ENCODE assay signal across 1 cellular context in the genomic region with DNA sequence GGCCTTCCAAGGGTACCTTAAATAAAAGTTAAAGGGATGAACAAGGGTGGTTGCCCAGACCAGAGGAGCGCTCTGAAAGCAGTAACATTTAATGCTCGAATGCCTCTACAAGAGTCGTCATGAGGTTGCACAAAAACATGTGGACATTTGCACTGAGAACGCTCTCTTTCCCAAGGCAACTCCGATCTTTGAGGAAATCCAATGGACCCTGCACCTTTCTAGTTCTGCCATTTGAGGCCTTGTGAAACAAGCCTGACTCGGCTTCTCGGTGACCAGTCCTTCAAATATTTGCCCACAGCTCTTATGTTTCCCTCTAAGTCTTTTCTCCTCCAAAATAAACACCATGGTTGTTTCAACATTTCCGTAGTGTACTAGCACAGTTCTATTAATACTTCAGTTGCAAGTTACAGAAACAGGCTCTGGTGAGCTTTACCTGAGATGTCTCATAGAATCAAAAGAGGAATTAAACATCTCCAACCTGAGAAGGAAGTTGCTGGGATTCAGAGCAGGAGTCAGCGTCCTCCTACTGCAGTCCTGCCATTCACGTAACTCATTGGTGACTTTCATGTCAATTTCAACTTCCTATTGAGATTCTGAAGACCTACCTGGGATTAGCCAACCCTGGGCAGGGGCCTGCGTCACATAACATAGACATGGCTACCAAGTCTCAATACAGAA.
TF ChIP-seq lines count a peak whose summit lies in the region.

No MANE protein-coding gene starts in this region.

TF ChIP-seq in HepG2, 621 proteins besides CTCF, POLR2A, EP300 and RAD21 (continued from another document and continues in another):
- TF ChIP-seq, protein P1, sequence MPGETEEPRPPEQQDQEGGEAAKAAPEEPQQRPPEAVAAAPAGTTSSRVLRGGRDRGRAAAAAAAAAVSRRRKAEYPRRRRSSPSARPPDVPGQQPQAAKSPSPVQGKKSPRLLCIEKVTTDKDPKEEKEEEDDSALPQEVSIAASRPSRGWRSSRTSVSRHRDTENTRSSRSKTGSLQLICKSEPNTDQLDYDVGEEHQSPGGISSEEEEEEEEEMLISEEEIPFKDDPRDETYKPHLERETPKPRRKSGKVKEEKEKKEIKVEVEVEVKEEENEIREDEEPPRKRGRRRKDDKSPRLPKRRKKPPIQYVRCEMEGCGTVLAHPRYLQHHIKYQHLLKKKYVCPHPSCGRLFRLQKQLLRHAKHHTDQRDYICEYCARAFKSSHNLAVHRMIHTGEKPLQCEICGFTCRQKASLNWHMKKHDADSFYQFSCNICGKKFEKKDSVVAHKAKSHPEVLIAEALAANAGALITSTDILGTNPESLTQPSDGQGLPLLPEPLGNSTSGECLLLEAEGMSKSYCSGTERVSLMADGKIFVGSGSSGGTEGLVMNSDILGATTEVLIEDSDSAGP (CRISPR knock-in tag; IDR thresholded peaks at IDR 0.05; ENCODE audit: borderline replicate concordance), result no peak
- TF ChIP-seq CHCHD3 (CRISPR knock-in tag; IDR thresholded peaks at IDR 0.05), result no peak
- peak; percentile 69 for TF ChIP-seq MED1 (CRISPR knock-in tag; IDR thresholded peaks at IDR 0.05)
- TF ChIP-seq RBM22 (optimal IDR thresholded peaks at IDR 0.05; ENCODE audit: low read length), result no peak
- TF ChIP-seq SNRNP70 (IDR thresholded peaks at IDR 0.05; ENCODE audit: low read depth, low read length), result no peak
- no peak for TF ChIP-seq MXI1 (IDR thresholded peaks at IDR 0.05; ENCODE audit: borderline replicate concordance, low read depth, low read length)
- TF ChIP-seq ETV6 (CRISPR knock-in tag; conservative IDR thresholded peaks at IDR 0.05), result peak; percentile 60; the same call in 1 of the 2 replicates
- no peak for TF ChIP-seq SIN3A (IDR thresholded peaks at IDR 0.05; ENCODE audit: borderline replicate concordance, low read depth, low read length)
- TF ChIP-seq, protein P2, sequence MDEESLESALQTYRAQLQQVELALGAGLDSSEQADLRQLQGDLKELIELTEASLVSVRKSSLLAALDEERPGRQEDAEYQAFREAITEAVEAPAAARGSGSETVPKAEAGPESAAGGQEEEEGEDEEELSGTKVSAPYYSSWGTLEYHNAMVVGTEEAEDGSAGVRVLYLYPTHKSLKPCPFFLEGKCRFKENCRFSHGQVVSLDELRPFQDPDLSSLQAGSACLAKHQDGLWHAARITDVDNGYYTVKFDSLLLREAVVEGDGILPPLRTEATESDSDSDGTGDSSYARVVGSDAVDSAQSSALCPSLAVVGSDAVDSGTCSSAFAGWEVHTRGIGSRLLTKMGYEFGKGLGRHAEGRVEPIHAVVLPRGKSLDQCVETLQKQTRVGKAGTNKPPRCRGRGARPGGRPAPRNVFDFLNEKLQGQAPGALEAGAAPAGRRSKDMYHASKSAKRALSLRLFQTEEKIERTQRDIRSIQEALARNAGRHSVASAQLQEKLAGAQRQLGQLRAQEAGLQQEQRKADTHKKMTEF (CRISPR knock-in tag; IDR thresholded peaks at IDR 0.05), result peak; percentile 94
- peak; percentile 68; the same call in 1 of the 2 replicates for TF ChIP-seq SIX4 (CRISPR knock-in tag; IDR thresholded peaks at IDR 0.05)
- 0 out of 2 replicates have a peak, but pooled peaks have one; percentile 38 for TF ChIP-seq PHF8 (CRISPR knock-in tag; IDR thresholded peaks at IDR 0.05)
- TF ChIP-seq, protein P3, sequence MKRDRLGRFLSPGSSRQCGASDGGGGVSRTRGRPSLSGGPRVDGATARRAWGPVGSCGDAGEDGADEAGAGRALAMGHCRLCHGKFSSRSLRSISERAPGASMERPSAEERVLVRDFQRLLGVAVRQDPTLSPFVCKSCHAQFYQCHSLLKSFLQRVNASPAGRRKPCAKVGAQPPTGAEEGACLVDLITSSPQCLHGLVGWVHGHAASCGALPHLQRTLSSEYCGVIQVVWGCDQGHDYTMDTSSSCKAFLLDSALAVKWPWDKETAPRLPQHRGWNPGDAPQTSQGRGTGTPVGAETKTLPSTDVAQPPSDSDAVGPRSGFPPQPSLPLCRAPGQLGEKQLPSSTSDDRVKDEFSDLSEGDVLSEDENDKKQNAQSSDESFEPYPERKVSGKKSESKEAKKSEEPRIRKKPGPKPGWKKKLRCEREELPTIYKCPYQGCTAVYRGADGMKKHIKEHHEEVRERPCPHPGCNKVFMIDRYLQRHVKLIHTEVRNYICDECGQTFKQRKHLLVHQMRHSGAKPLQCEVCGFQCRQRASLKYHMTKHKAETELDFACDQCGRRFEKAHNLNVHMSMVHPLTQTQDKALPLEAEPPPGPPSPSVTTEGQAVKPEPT (CRISPR knock-in tag; IDR thresholded peaks at IDR 0.05; ENCODE audit: low read depth), result 0 out of 2 replicates have a peak, but pooled peaks have one; percentile 38
- no peak for TF ChIP-seq ZNF564 (CRISPR knock-in tag; IDR thresholded peaks at IDR 0.05)
- peak; percentile 87 for TF ChIP-seq RXRB (CRISPR knock-in tag; IDR thresholded peaks at IDR 0.05; ENCODE audit: borderline replicate concordance)
- 0 out of 2 replicates have a peak, but pooled peaks have one; percentile 62 for TF ChIP-seq ZNF510 (CRISPR knock-in tag; IDR thresholded peaks at IDR 0.05; ENCODE audit: low read depth)
- TF ChIP-seq, protein P4, sequence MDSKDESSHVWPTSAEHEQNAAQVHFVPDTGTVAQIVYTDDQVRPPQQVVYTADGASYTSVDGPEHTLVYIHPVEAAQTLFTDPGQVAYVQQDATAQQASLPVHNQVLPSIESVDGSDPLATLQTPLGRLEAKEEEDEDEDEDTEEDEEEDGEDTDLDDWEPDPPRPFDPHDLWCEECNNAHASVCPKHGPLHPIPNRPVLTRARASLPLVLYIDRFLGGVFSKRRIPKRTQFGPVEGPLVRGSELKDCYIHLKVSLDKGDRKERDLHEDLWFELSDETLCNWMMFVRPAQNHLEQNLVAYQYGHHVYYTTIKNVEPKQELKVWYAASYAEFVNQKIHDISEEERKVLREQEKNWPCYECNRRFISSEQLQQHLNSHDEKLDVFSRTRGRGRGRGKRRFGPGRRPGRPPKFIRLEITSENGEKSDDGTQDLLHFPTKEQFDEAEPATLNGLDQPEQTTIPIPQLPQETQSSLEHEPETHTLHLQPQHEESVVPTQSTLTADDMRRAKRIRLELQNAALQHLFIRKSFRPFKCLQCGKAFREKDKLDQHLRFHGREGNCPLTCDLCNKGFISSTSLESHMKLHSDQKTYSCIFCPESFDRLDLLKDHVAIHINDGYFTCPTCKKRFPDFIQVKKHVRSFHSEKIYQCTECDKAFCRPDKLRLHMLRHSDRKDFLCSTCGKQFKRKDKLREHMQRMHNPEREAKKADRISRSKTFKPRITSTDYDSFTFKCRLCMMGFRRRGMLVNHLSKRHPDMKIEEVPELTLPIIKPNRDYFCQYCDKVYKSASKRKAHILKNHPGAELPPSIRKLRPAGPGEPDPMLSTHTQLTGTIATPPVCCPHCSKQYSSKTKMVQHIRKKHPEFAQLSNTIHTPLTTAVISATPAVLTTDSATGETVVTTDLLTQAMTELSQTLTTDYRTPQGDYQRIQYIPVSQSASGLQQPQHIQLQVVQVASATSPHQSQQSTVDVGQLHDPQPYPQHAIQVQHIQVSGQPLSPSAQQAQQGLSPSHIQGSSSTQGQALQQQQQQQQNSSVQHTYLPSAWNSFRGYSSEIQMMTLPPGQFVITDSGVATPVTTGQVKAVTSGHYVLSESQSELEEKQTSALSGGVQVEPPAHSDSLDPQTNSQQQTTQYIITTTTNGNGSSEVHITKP (CRISPR knock-in tag; IDR thresholded peaks at IDR 0.05; ENCODE audit: low read depth), result peak; percentile 71; the same call in 1 of the 2 replicates
- no peak for TF ChIP-seq BHLHE40 (IDR thresholded peaks at IDR 0.05; ENCODE audit: low read length)
- peak; percentile 24; the same call in 1 of the 2 replicates for TF ChIP-seq EHMT2 (IDR thresholded peaks at IDR 0.05; ENCODE audit: borderline replicate concordance, low read depth, low read length)
- TF ChIP-seq SKI (IDR thresholded peaks at IDR 0.05; ENCODE audit: partially characterized antibody), result peak; percentile 37
- TF ChIP-seq ZNF446 (CRISPR knock-in tag; IDR thresholded peaks at IDR 0.05), result no peak
- TF ChIP-seq, protein P5, sequence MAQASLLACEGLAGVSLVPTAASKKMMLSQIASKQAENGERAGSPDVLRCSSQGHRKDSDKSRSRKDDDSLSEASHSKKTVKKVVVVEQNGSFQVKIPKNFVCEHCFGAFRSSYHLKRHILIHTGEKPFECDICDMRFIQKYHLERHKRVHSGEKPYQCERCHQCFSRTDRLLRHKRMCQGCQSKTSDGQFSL (CRISPR knock-in tag; IDR thresholded peaks at IDR 0.05), result no peak
- no peak for TF ChIP-seq REXO4 (CRISPR knock-in tag; IDR thresholded peaks at IDR 0.05; ENCODE audit: borderline replicate concordance)
- no peak for TF ChIP-seq HOXA7 (CRISPR knock-in tag; IDR thresholded peaks at IDR 0.05)
- no peak for TF ChIP-seq SUZ12 (IDR thresholded peaks at IDR 0.05; ENCODE audit: low read depth, low read length)
- no peak for TF ChIP-seq SETDB1 (CRISPR knock-in tag; IDR thresholded peaks at IDR 0.05; ENCODE audit: borderline replicate concordance)
- TF ChIP-seq TARDBP (CRISPR knock-in tag; IDR thresholded peaks at IDR 0.05), result peak; percentile 91
- no peak for TF ChIP-seq ATAD3A (CRISPR knock-in tag; IDR thresholded peaks at IDR 0.05)
- TF ChIP-seq ZNF441 (CRISPR knock-in tag; IDR thresholded peaks at IDR 0.05; ENCODE audit: borderline replicate concordance), result 0 out of 2 replicates have a peak, but pooled peaks have one; percentile 33
- no peak for TF ChIP-seq ISX (CRISPR knock-in tag; conservative IDR thresholded peaks at IDR 0.05)
- TF ChIP-seq, protein P6, sequence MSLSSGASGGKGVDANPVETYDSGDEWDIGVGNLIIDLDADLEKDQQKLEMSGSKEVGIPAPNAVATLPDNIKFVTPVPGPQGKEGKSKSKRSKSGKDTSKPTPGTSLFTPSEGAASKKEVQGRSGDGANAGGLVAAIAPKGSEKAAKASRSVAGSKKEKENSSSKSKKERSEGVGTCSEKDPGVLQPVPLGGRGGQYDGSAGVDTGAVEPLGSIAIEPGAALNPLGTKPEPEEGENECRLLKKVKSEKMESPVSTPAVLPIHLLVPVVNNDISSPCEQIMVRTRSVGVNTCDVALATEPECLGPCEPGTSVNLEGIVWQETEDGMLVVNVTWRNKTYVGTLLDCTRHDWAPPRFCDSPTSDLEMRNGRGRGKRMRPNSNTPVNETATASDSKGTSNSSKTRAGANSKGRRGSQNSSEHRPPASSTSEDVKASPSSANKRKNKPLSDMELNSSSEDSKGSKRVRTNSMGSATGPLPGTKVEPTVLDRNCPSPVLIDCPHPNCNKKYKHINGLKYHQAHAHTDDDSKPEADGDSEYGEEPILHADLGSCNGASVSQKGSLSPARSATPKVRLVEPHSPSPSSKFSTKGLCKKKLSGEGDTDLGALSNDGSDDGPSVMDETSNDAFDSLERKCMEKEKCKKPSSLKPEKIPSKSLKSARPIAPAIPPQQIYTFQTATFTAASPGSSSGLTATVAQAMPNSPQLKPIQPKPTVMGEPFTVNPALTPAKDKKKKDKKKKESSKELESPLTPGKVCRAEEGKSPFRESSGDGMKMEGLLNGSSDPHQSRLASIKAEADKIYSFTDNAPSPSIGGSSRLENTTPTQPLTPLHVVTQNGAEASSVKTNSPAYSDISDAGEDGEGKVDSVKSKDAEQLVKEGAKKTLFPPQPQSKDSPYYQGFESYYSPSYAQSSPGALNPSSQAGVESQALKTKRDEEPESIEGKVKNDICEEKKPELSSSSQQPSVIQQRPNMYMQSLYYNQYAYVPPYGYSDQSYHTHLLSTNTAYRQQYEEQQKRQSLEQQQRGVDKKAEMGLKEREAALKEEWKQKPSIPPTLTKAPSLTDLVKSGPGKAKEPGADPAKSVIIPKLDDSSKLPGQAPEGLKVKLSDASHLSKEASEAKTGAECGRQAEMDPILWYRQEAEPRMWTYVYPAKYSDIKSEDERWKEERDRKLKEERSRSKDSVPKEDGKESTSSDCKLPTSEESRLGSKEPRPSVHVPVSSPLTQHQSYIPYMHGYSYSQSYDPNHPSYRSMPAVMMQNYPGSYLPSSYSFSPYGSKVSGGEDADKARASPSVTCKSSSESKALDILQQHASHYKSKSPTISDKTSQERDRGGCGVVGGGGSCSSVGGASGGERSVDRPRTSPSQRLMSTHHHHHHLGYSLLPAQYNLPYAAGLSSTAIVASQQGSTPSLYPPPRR (CRISPR knock-in tag; IDR thresholded peaks at IDR 0.05; ENCODE audit: borderline replicate concordance), result peak; percentile 81; the same call in 1 of the 2 replicates
- TF ChIP-seq MXD4 (CRISPR knock-in tag; IDR thresholded peaks at IDR 0.05), result peak; percentile 37; the same call in 1 of the 2 replicates
- TF ChIP-seq, protein P7, sequence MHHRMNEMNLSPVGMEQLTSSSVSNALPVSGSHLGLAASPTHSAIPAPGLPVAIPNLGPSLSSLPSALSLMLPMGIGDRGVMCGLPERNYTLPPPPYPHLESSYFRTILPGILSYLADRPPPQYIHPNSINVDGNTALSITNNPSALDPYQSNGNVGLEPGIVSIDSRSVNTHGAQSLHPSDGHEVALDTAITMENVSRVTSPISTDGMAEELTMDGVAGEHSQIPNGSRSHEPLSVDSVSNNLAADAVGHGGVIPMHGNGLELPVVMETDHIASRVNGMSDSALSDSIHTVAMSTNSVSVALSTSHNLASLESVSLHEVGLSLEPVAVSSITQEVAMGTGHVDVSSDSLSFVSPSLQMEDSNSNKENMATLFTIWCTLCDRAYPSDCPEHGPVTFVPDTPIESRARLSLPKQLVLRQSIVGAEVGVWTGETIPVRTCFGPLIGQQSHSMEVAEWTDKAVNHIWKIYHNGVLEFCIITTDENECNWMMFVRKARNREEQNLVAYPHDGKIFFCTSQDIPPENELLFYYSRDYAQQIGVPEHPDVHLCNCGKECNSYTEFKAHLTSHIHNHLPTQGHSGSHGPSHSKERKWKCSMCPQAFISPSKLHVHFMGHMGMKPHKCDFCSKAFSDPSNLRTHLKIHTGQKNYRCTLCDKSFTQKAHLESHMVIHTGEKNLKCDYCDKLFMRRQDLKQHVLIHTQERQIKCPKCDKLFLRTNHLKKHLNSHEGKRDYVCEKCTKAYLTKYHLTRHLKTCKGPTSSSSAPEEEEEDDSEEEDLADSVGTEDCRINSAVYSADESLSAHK (CRISPR knock-in tag; IDR thresholded peaks at IDR 0.05; ENCODE audit: borderline replicate concordance), result no peak
